Comparison of ENCODE assay signal across 14 cellular contexts in the genomic region with DNA sequence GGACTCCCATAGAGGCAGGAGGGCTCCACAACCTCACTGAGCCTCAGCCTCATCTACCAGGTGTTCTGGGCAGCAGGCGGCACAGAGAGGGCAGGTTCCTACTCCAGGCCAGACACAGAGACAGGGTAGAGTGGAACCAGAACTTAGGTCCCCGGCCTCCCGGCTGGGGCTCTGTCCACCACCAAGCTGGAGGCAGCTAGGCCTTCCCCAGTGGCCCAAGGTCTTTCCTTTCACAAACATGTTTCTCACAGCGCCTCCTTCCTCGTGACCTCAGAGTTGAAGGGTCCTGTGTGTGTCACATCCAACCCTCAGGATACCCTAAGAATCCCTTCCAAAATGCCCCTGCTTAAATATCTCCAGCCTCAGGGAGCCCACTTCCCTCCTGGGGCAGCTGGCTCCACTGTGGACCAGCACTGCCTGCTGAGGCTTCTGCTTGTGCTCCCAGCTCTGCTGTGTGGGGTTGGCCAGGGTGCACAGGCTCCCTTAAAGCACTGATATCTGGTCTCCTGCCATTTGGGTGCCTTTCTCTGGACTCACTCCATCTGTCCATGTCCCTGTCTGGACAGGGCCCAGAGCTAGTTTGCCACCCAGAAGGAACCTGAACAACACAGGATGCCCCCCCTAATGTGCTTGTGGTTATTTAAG. TPM values are rescaled to one million over a fixed set of nuclear protein-coding genes. Genes with fewer than 3 reads are reported as not detected.
DNase-seq lines count a peak whose midpoint lies in the region; ATAC-seq and TF ChIP-seq lines count a peak whose summit lies in the region.
"Had no signal": no experiment of that assay in that cellular context is flagged by ENCODE, and none has a peak within 500 bp of the region (broad histone marks: within the 10 kb centered on the region; RNA-seq: fewer than 3 reads in every experiment).

No MANE protein-coding gene starts in this region.

- intact Hi-C loops in cardiac septum (cut with DNase I): no loop called here
- intact Hi-C loops in right cardiac atrium (cut with DNase I): no loop called here
- intact Hi-C loops in PC-9 (cut with micrococcal nuclease; ENCODE audit: unreplicated experiment): loop anchor here (10.0 kb wide), 1 partner anchor 203 kb away; no protein-coding TSS in a partner anchor

- 96% methylated on average over 5 of the region's 5 CpGs for WGBS in right cardiac atrium
- 99 to 100% methylated on average over 5 of the region's 5 CpGs for WGBS in GM23248 (ENCODE audit: low coverage in 1 of 2, low lambda C conversion rate in 2 of 2, missing lambda C conversion rate in 2 of 2), 2 experiments

- no TSS peak for BruUV-seq in PC-9 (replicated peaks; lab: Mats Ljungman, UMichigan)

- no peaks in the 10 kb centered on the region for H4K20me1 ChIP-seq in OCI-LY3 (ENCODE audit: insufficient read depth, low read length)
- H4K20me1 ChIP-seq in osteoblast (ENCODE audit: insufficient read depth, low read length): no peaks in the 10 kb centered on the region
- H4K20me1 ChIP-seq in GM23248 (ENCODE audit: insufficient read depth): no peaks in the 10 kb centered on the region
- H4K20me1 ChIP-seq in PC-9 (ENCODE audit: insufficient read depth): 0 out of 2 replicates have a peak, but pooled peaks cover 3% of the 10 kb centered on the region

- H3F3A ChIP-seq in GM23248 (ENCODE audit: insufficient read depth) (no peaks in the 10 kb centered on the region), PC-9 (ENCODE audit: insufficient read depth, low read depth) (no peaks in the 10 kb centered on the region)

- CTCF ChIA-PET in PC-9 (lab: Charles Lee): no interaction called here

- H3K9ac ChIP-seq in OCI-LY3 (ENCODE audit: low read length): no peak overlapping the region
- H3K9ac ChIP-seq in GM23248: no peak overlapping the region

- no peaks in the 10 kb centered on the region for H3K27me3 ChIP-seq in right cardiac atrium (ENCODE audit: control insufficient read depth, insufficient read depth)
- H3K27me3 ChIP-seq in OCI-LY3 (ENCODE audit: low read depth, low read length): no peaks in the 10 kb centered on the region
- no peaks in the 10 kb centered on the region for H3K27me3 ChIP-seq in WERI-Rb-1 (ENCODE audit: insufficient read depth, low read depth, severe bottlenecking)
- no peaks in the 10 kb centered on the region for H3K27me3 ChIP-seq in osteoblast (ENCODE audit: insufficient read depth, low read length)
- H3K27me3 ChIP-seq in GM23248 (replicated peaks; ENCODE audit: insufficient read depth): no peaks in the 10 kb centered on the region
- H3K27me3 ChIP-seq in PC-9 (ENCODE audit: insufficient read depth, low read depth): no peaks in the 10 kb centered on the region

- TF ChIP-seq CTCF in OCI-LY3 (IDR thresholded peaks at IDR 0.05; ENCODE audit: low read depth, low read length): no peak
- no peak for TF ChIP-seq CTCF in WERI-Rb-1 (IDR thresholded peaks at IDR 0.05; ENCODE audit: low read depth, low read length)
- TF ChIP-seq CTCF in osteoblast (IDR thresholded peaks at IDR 0.05; ENCODE audit: extremely low read depth, low read depth, low read length): no peak
- TF ChIP-seq CTCF in PC-9 (conservative IDR thresholded peaks at IDR 0.05): no peak

- H2AFZ ChIP-seq in OCI-LY3 (ENCODE audit: low read depth, low read length): no peak overlapping the region
- no peak overlapping the region for H2AFZ ChIP-seq in osteoblast (ENCODE audit: low read length)
- H2AFZ ChIP-seq in GM23248: no peak overlapping the region
- no peak overlapping the region for H2AFZ ChIP-seq in PC-9

- no peak for ATAC-seq in right cardiac atrium
- ATAC-seq: CD8-positive, alpha-beta T cell had no signal

- H3K4me2 ChIP-seq in OCI-LY3 (ENCODE audit: low read length) (no peak overlapping the region), osteoblast (ENCODE audit: insufficient read depth, low read length) (no peak overlapping the region), GM23248 (ENCODE audit: unreplicated experiment) (no peak overlapping the region), PC-9 (no peak overlapping the region)

- H3K4me3 ChIP-seq in right cardiac atrium (ENCODE audit: low read length) (no peak overlapping the region), OCI-LY3 (ENCODE audit: low read length) (no peak overlapping the region), WERI-Rb-1 (ENCODE audit: low read depth, low read length) (no peak overlapping the region), osteoblast (ENCODE audit: insufficient read depth, low read length) (no peak overlapping the region), GM23248 (no peak overlapping the region), PC-9 (no peak overlapping the region)
- H3K4me3 ChIP-seq: HAP-1 had no signal

- H3K4me1 ChIP-seq in right cardiac atrium (ENCODE audit: control insufficient read depth, insufficient read depth, low read length) (no peaks in the 10 kb centered on the region), OCI-LY3 (ENCODE audit: low read length) (peaks cover 31% of the 10 kb centered on the region), osteoblast (ENCODE audit: insufficient read depth, low read length) (no peaks in the 10 kb centered on the region), GM23248 (ENCODE audit: insufficient read depth) (no peaks in the 10 kb centered on the region), PC-9 (replicated peaks; ENCODE audit: insufficient read depth) (peaks cover 14% of the 10 kb centered on the region; the same call in 1 of the 2 replicates)
- H3K4me1 ChIP-seq: HAP-1 had no signal

- H3K36me3 ChIP-seq in OCI-LY3 (replicated peaks; ENCODE audit: low read depth, low read length) (peaks cover 24% of the 10 kb centered on the region), WERI-Rb-1 (peaks cover 90% of the 10 kb centered on the region), osteoblast (ENCODE audit: insufficient read depth, low read length) (no peaks in the 10 kb centered on the region), GM23248 (ENCODE audit: low read depth) (no peaks in the 10 kb centered on the region), PC-9 (ENCODE audit: low read depth) (no peaks in the 10 kb centered on the region; the same call in 1 of the 2 replicates)

- POLR2A ChIA-PET in PC-9 (lab: Charles Lee; ENCODE audit: unreplicated experiment): no interaction called here

- in situ Hi-C loops in GM23248 (cut with MboI): no loop called here

- H3K9me2 ChIP-seq in GM23248 (ENCODE audit: insufficient read depth): no peaks in the 10 kb centered on the region
- H3K9me2 ChIP-seq in PC-9 (ENCODE audit: insufficient read depth): no peaks in the 10 kb centered on the region

- H3K9me3 ChIP-seq in right cardiac atrium (ENCODE audit: control insufficient read depth, low read length): no peaks in the 10 kb centered on the region
- H3K9me3 ChIP-seq in OCI-LY3 (ENCODE audit: insufficient read depth, low read length): no peaks in the 10 kb centered on the region
- peaks cover 4% of the 10 kb centered on the region for H3K9me3 ChIP-seq in WERI-Rb-1 (ENCODE audit: severe bottlenecking)
- H3K9me3 ChIP-seq in osteoblast (ENCODE audit: low read depth, low read length): no peaks in the 10 kb centered on the region
- no peaks in the 10 kb centered on the region for H3K9me3 ChIP-seq in GM23248 (ENCODE audit: low read depth)
- no peaks in the 10 kb centered on the region for H3K9me3 ChIP-seq in PC-9 (ENCODE audit: insufficient read depth, low read depth)
- H3K9me3 ChIP-seq: HAP-1 had no signal

- H3K27ac ChIP-seq in right cardiac atrium (ENCODE audit: low read length) (no peak overlapping the region), OCI-LY3 (ENCODE audit: low read length) (peak overlapping the region; percentile 91; the same call in 1 of the 2 replicates), WERI-Rb-1 (peak overlapping the region; percentile 8; the same call in 1 of the 2 replicates), osteoblast (ENCODE audit: low read depth, low read length) (no peak overlapping the region), GM23248 (no peak overlapping the region), PC-9 (no peak overlapping the region)

- DNase-seq in cardiac septum (ENCODE audit: low spot score) (peak; percentile 63), right cardiac atrium (no peak), WERI-Rb-1 (no peak), osteoblast (ENCODE audit: insufficient read length, low spot score, missing footprints) (peak; percentile 43), GM23248 (no peak), PC-9 (no peak)
- no peak for DNase-seq in activated naive CD4-positive, alpha-beta T cell (lab: John Stamatoyannopoulos, UW)
- DNase-seq: CD8-positive, alpha-beta T cell; COR-L47; DMS153; DMS79 treated with DMSO at 0.1 percent for 48 hours; EL had no signal

- H3K79me2 ChIP-seq in OCI-LY3 (ENCODE audit: low read length) (no peaks in the 10 kb centered on the region), osteoblast (ENCODE audit: insufficient read depth, low read length) (no peaks in the 10 kb centered on the region), GM23248 (ENCODE audit: insufficient read depth) (no peaks in the 10 kb centered on the region), PC-9 (ENCODE audit: low read depth) (no peaks in the 10 kb centered on the region)

RNA-seq across cellular contexts. Expression of a gene that starts 33.2 kb away (rescaled TPM):
- total RNA-seq in cardiac septum (21.9 TPM), right cardiac atrium (10 to 100 TPM; 19.7 to 28.2 (median 24.5) TPM), osteoblast (15.6 and 22.8 TPM in 2 replicates), PC-9 (2021) (48.0 and 75.7 TPM in 2 replicates)
- polyA plus RNA-seq in right cardiac atrium (59.4 TPM), GM23248 (2016; fragmentation: Nextera tagmentation; extraction: Ambion mirVana) (29.7 and 34.3 TPM in 2 replicates)
- 21.9 and 22.5 TPM in 2 replicates for total RNA-seq in GM23248 (2014; rRNA removed; shearing (Covaris generic))

RNA-seq across cellular contexts. Expression of a gene that starts 51.1 kb away (rescaled TPM):
- total RNA-seq in cardiac septum (46.0 TPM), right cardiac atrium (10 to 100 TPM; 44.7 to 57.0 (median 49.3) TPM), osteoblast (63.7 and 65.4 TPM in 2 replicates), PC-9 (2021) (50.3 and 51.1 TPM in 2 replicates)
- polyA plus RNA-seq in right cardiac atrium (63.4 TPM), GM23248 (2016; fragmentation: Nextera tagmentation; extraction: Ambion mirVana) (76.6 and 83.4 TPM in 2 replicates)
- total RNA-seq in GM23248 (2014; rRNA removed; shearing (Covaris generic)): 49.7 and 63.2 TPM in 2 replicates

RNA-seq across cellular contexts. Expression of a gene that starts 56.3 kb away (rescaled TPM):
- total RNA-seq in cardiac septum (2.3 TPM), right cardiac atrium (1 to 10 TPM; 1.3 to 2.6 (median 1.9) TPM), osteoblast (8.3 and 11.2 TPM in 2 replicates), PC-9 (2021) (62.1 and 85.3 TPM in 2 replicates)
- polyA plus RNA-seq in right cardiac atrium (0.27 TPM), GM23248 (2016; fragmentation: Nextera tagmentation; extraction: Ambion mirVana) (1.3 TPM in 2 replicates)
- 6.3 and 8.9 TPM in 2 replicates for total RNA-seq in GM23248 (2014; rRNA removed; shearing (Covaris generic))

Comparison
In these comparisons a context has a peak if more than half of its experiments do, and no peak if none do; other contexts are left out.
1. DNase-seq: peak in cardiac septum (single experiment) and osteoblast (single experiment); none in right cardiac atrium (0 of 3), WERI-Rb-1 (single experiment), activated naive CD4-positive, alpha-beta T cell (0 of 4), GM23248 (single experiment) and PC-9 (0 of 2).
2. H3K27ac ChIP-seq: peak in OCI-LY3 (single experiment) and WERI-Rb-1 (single experiment); none in right cardiac atrium (single experiment), osteoblast (single experiment), GM23248 (single experiment) and PC-9 (single experiment).